In genomic region chrX:30572678-30573077, GRCh38 we compare ENCODE assay signal across 22 cellular contexts. TPM values are rescaled to one million over a fixed set of nuclear protein-coding genes. Genes with fewer than 3 reads are reported as not detected.
DNase-seq lines count a peak whose midpoint lies in the region; ATAC-seq, FAIRE-seq and TF ChIP-seq lines count a peak whose summit lies in the region.
"Had no signal": no experiment of that assay in that cellular context is flagged by ENCODE, and none has a peak within 500 bp of the region (broad histone marks: within the 10 kb centered on the region; RNA-seq: fewer than 3 reads in every experiment).

No MANE protein-coding gene starts in this region.

- H3K27ac ChIP-seq in CD4-positive, CD25-positive, alpha-beta regulatory T cell (ENCODE audit: insufficient read depth, low read length, poor library complexity, severe bottlenecking): peak overlapping the region; percentile 41
- no peak overlapping the region for H3K27ac ChIP-seq in astrocyte (ENCODE audit: low read depth, low read length)
- H3K27ac ChIP-seq in lower lobe of right lung: no peak overlapping the region
- H3K27ac ChIP-seq: WERI-Rb-1 had no signal

- FAIRE-seq in GM18507 (lab: Jason Lieb, UNC): peak; percentile 56
- FAIRE-seq in astrocyte (lab: Jason Lieb, UNC): peak; percentile 13
- no peak for FAIRE-seq in urothelium cell line (lab: Jason Lieb, UNC)

- H3K4me1 ChIP-seq in CD4-positive, CD25-positive, alpha-beta regulatory T cell (ENCODE audit: control insufficient read depth, insufficient read depth, low read length, poor library complexity, severe bottlenecking): peaks cover 15% of the 10 kb centered on the region
- no peaks in the 10 kb centered on the region for H3K4me1 ChIP-seq in astrocyte (ENCODE audit: insufficient read depth, low read length)
- peaks cover 31% of the 10 kb centered on the region for H3K4me1 ChIP-seq in mononuclear cell (ENCODE audit: insufficient read depth, low read length)
- H3K4me1 ChIP-seq in lower lobe of right lung: no peaks in the 10 kb centered on the region

- H3K4me1 Mint-ChIP-seq in CD4-positive, CD25-positive, alpha-beta regulatory T cell: peaks cover 5 to 31% (median 23%) of the 10 kb centered on the region in 4 donors
- H3K4me1 Mint-ChIP-seq in astrocyte (ENCODE audit: low read depth, unreplicated experiment): peaks cover 9% of the 10 kb centered on the region

- no peaks in the 10 kb centered on the region for H3K36me3 Mint-ChIP-seq in CD4-positive, CD25-positive, alpha-beta regulatory T cell
- H3K36me3 Mint-ChIP-seq in astrocyte (ENCODE audit: low read depth, unreplicated experiment): no peaks in the 10 kb centered on the region

- intact Hi-C loops in lower lobe of right lung (cut with DNase I): no loop called here

- no peaks in the 10 kb centered on the region for H3K36me3 ChIP-seq in CD4-positive, CD25-positive, alpha-beta regulatory T cell (ENCODE audit: control insufficient read depth, insufficient read depth, low read length)
- H3K36me3 ChIP-seq in astrocyte (ENCODE audit: insufficient read depth, low read length) (no peaks in the 10 kb centered on the region), lower lobe of right lung (no peaks in the 10 kb centered on the region)
- H3K36me3 ChIP-seq: heart right ventricle, WERI-Rb-1 had no signal

- H3K27ac Mint-ChIP-seq in CD4-positive, CD25-positive, alpha-beta regulatory T cell: peak overlapping the region in 1 of 3 donors; percentile 4
- H3K27ac Mint-ChIP-seq in astrocyte (ENCODE audit: unreplicated experiment): no peak overlapping the region
- H3K27ac Mint-ChIP-seq: activated CD8-positive, alpha-beta T cell treated with anti-CD3 and anti-CD28 coated beads for 36 hours had no signal

- H2AFZ ChIP-seq in astrocyte (ENCODE audit: low read depth, low read length): no peak overlapping the region

- H3K4me3 Mint-ChIP-seq in CD4-positive, CD25-positive, alpha-beta regulatory T cell: peak overlapping the region in 1 of 4 donors; percentile 91
- no peak overlapping the region for H3K4me3 Mint-ChIP-seq in astrocyte (ENCODE audit: unreplicated experiment)
- H3K4me3 Mint-ChIP-seq: activated CD8-positive, alpha-beta T cell treated with anti-CD3 and anti-CD28 coated beads for 36 hours; CD8-positive, alpha-beta memory T cell had no signal

- no peaks in the 10 kb centered on the region for H3K79me2 ChIP-seq in astrocyte (ENCODE audit: insufficient read depth, low read length)

- TF ChIP-seq CTCF in astrocyte (IDR thresholded peaks at IDR 0.05; ENCODE audit: insufficient read depth, low read depth, low read length): no peak
- no peak for TF ChIP-seq CTCF in lower lobe of right lung (IDR thresholded peaks at IDR 0.05)

- no peaks in the 10 kb centered on the region for H4K20me1 ChIP-seq in astrocyte (ENCODE audit: insufficient read depth, low read length)

- no peaks in the 10 kb centered on the region for H3K27me3 ChIP-seq in CD4-positive, CD25-positive, alpha-beta regulatory T cell (ENCODE audit: control insufficient read depth, insufficient read depth, low read length)
- H3K27me3 ChIP-seq in astrocyte (ENCODE audit: insufficient read depth, low read length) (no peaks in the 10 kb centered on the region), mononuclear cell (ENCODE audit: insufficient read depth, low read length) (no peaks in the 10 kb centered on the region), lower lobe of right lung (ENCODE audit: low read depth) (no peaks in the 10 kb centered on the region)
- H3K27me3 ChIP-seq: heart right ventricle had no signal

- no peak overlapping the region for H3K9ac ChIP-seq in astrocyte (ENCODE audit: low read length)

- H3K4me3 ChIP-seq in CD4-positive, CD25-positive, alpha-beta regulatory T cell (ENCODE audit: low read depth, low read length): peak overlapping the region; percentile 45
- no peak overlapping the region for H3K4me3 ChIP-seq in astrocyte (ENCODE audit: insufficient read depth, low read depth, low read length)
- peak overlapping the region; percentile 8 for H3K4me3 ChIP-seq in mononuclear cell (ENCODE audit: low read length)
- no peak overlapping the region for H3K4me3 ChIP-seq in lower lobe of right lung

- no peaks in the 10 kb centered on the region for H3K9me3 ChIP-seq in CD4-positive, CD25-positive, alpha-beta regulatory T cell (ENCODE audit: control insufficient read depth in 2 of 2, low read length in 2 of 2)
- no peaks in the 10 kb centered on the region for H3K9me3 ChIP-seq in astrocyte (ENCODE audit: insufficient read depth, low read depth, low read length)
- no peaks in the 10 kb centered on the region for H3K9me3 ChIP-seq in mononuclear cell (ENCODE audit: low read depth, low read length)
- no peaks in the 10 kb centered on the region for H3K9me3 ChIP-seq in lower lobe of right lung
- H3K9me3 ChIP-seq: heart right ventricle had no signal

- no peak for ATAC-seq in CD4-positive, CD25-positive, alpha-beta regulatory T cell (ENCODE audit: low read depth in 2 of 2)
- no peak for ATAC-seq in lower lobe of right lung
- ATAC-seq: activated CD8-positive, alpha-beta T cell treated with anti-CD3 and anti-CD28 coated beads for 36 hours had no signal

- no peak overlapping the region for H3K4me2 ChIP-seq in astrocyte (ENCODE audit: low read length)

- no peaks in the 10 kb centered on the region for H3K27me3 Mint-ChIP-seq in CD4-positive, CD25-positive, alpha-beta regulatory T cell
- no peaks in the 10 kb centered on the region for H3K27me3 Mint-ChIP-seq in astrocyte (ENCODE audit: low read depth, unreplicated experiment)
- H3K27me3 Mint-ChIP-seq: activated CD8-positive, alpha-beta T cell treated with anti-CD3 and anti-CD28 coated beads for 36 hours; CD8-positive, alpha-beta memory T cell had no signal

- DNase-seq in CD4-positive, CD25-positive, alpha-beta regulatory T cell: no peak
- no peak for DNase-seq in GM18507 (ENCODE audit: extremely low spot score, insufficient read length, low read depth)
- DNase-seq in astrocyte (ENCODE audit: low read depth): no peak
- DNase-seq in NCI-H2171 treated with DMSO at 0.1 percent for 48 hours (lab: John Stamatoyannopoulos, UW): no peak
- DNase-seq in urothelium cell line (ENCODE audit: low spot score): no peak
- no peak for DNase-seq in lower lobe of right lung
- DNase-seq: activated CD8-positive, alpha-beta T cell treated with anti-CD3 and anti-CD28 coated beads for 36 hours; activated naive CD4-positive, alpha-beta T cell treated with Interleukin-2 at 50 U/mL for 16 hours; aorta; caudate nucleus; CD8-positive, alpha-beta memory T cell; heart right ventricle; NK-92 treated with Interleukin-12 subunit alpha and Interleukin-12 subunit beta, amount 100 ng/mL, for 24 hours; nucleus accumbens; WERI-Rb-1 had no signal

- H3K9me3 Mint-ChIP-seq in CD4-positive, CD25-positive, alpha-beta regulatory T cell: peaks cover 0 to 1% (median 0%) of the 10 kb centered on the region in 7 donors
- H3K9me3 Mint-ChIP-seq in astrocyte (ENCODE audit: unreplicated experiment): no peaks in the 10 kb centered on the region
- H3K9me3 Mint-ChIP-seq: activated CD8-positive, alpha-beta T cell treated with anti-CD3 and anti-CD28 coated beads for 36 hours; CD8-positive, alpha-beta memory T cell had no signal

RNA-seq across cellular contexts. Expression of gene TASL, which starts 4.9 kb away (rescaled TPM):
- 3.2 TPM for total RNA-seq in CD4-positive, CD25-positive, alpha-beta regulatory T cell
- polyA plus RNA-seq in CD4-positive, CD25-positive, alpha-beta regulatory T cell: 1 to 10 TPM; 2.2 to 5.0 (median 3.5) TPM
- not detected in 2 replicates for total RNA-seq in astrocyte
- total RNA-seq in mononuclear cell: 16.9 TPM
- total RNA-seq in lower lobe of right lung: 8.0 TPM
- total RNA-seq: epithelial cell of proximal tubule, fibroblast of villous mesenchyme, H4, NCI-H460, pulmonary artery endothelial cell, SK-MEL-5 had no signal

Comparison
In these comparisons a context has a peak if more than half of its experiments do, and no peak if none do; other contexts are left out.
1. H3K4me3 ChIP-seq: peak in CD4-positive, CD25-positive, alpha-beta regulatory T cell (single experiment) and mononuclear cell (single experiment); none in astrocyte (single experiment) and lower lobe of right lung (single experiment).